In genomic region chr3:15521573-15521965, GRCh38 we compare ENCODE assay signal across 12 cellular contexts. TPM values are rescaled to one million over a fixed set of nuclear protein-coding genes. Genes with fewer than 3 reads are reported as not detected.
A peak's percentile ranks its signal among the peaks of the same experiment; 100 is the strongest.
DNase-seq lines count a peak whose midpoint lies in the region; ATAC-seq and TF ChIP-seq lines count a peak whose summit lies in the region.
"Had no signal": no experiment of that assay in that cellular context is flagged by ENCODE, and none has a peak within 500 bp of the region (broad histone marks: within the 10 kb centered on the region; RNA-seq: fewer than 3 reads in every experiment).

Gene COLQ (minus strand): TSS chr3:15521706. CDS start chr3:15521625, 81 bp downstream.

- H3K4me1 ChIP-seq in left ventricle myocardium inferior (peaks cover 55% of the 10 kb centered on the region), psoas muscle (peaks cover 53% of the 10 kb centered on the region)

- H3K4me1 Mint-ChIP-seq in activated CD4-positive, alpha-beta T cell treated with anti-CD3 and anti-CD28 coated beads, Interleukin-2, amount 10 ng/mL, durations not matched to agents 24 days and 14 days: peaks cover 23% of the 10 kb centered on the region
- peaks cover 11% of the 10 kb centered on the region for H3K4me1 Mint-ChIP-seq in T-helper 2 cell treated with Interferon-gamma antibody and Interleukin-4, amounts not matched to agents 5 μg/mL and 100 μg/mL, for 36 hours (ENCODE audit: low read depth)

- H3K9me3 ChIP-seq in left ventricle myocardium inferior (replicated peaks) (no peaks in the 10 kb centered on the region), psoas muscle (no peaks in the 10 kb centered on the region)
- H3K9me3 ChIP-seq: MG63 had no signal

- H3K9me3 Mint-ChIP-seq in activated CD4-positive, alpha-beta T cell treated with anti-CD3 and anti-CD28 coated beads, Interleukin-2, amount 10 ng/mL, durations not matched to agents 24 days and 14 days: no peaks in the 10 kb centered on the region
- H3K9me3 Mint-ChIP-seq in T-helper 2 cell treated with Interferon-gamma antibody and Interleukin-4, amounts not matched to agents 5 μg/mL and 100 μg/mL, for 36 hours: peaks cover 3% of the 10 kb centered on the region

- H3K36me3 ChIP-seq in left ventricle myocardium inferior: no peaks in the 10 kb centered on the region
- no peaks in the 10 kb centered on the region for H3K36me3 ChIP-seq in psoas muscle (ENCODE audit: insufficient read depth in 1 of 2, low read depth in 1 of 2)
- H3K36me3 ChIP-seq: MG63 had no signal

- peak within 1 kb of the TSS; percentile 48 for H3K4me3 ChIP-seq in left ventricle myocardium inferior
- H3K4me3 ChIP-seq in psoas muscle: peak within 1 kb of the TSS; percentile 61
- H3K4me3 ChIP-seq: MG63 had no signal

- peaks cover 4% of the 10 kb centered on the region for H3K27me3 Mint-ChIP-seq in activated CD4-positive, alpha-beta T cell treated with anti-CD3 and anti-CD28 coated beads, Interleukin-2, amount 10 ng/mL, durations not matched to agents 24 days and 14 days
- peaks cover 14% of the 10 kb centered on the region for H3K27me3 Mint-ChIP-seq in T-helper 2 cell treated with Interferon-gamma antibody and Interleukin-4, amounts not matched to agents 5 μg/mL and 100 μg/mL, for 36 hours (ENCODE audit: low read depth)

- H3K36me3 Mint-ChIP-seq in activated CD4-positive, alpha-beta T cell treated with anti-CD3 and anti-CD28 coated beads, Interleukin-2, amount 10 ng/mL, durations not matched to agents 24 days and 14 days (ENCODE audit: low read depth): no peaks in the 10 kb centered on the region
- peaks cover 5% of the 10 kb centered on the region for H3K36me3 Mint-ChIP-seq in T-helper 2 cell treated with Interferon-gamma antibody and Interleukin-4, amounts not matched to agents 5 μg/mL and 100 μg/mL, for 36 hours (ENCODE audit: low read depth)

- intact Hi-C loops in activated CD4-positive, alpha-beta T cell treated with anti-CD3 and anti-CD28 coated beads, Interleukin-2, amount 10 ng/mL, durations not matched to agents 24 days and 14 days (cut with micrococcal nuclease): no loop called here
- intact Hi-C loops in left ventricle myocardium inferior (cut with micrococcal nuclease) (no loop called here), psoas muscle (cut with DNase I) (loop anchor here (2.0 to 5.0 kb wide), 2 partner anchors 23 to 36 kb away; no protein-coding TSS in a partner anchor)

- no peak for DNase-seq in activated CD4-positive, alpha-beta T cell treated with anti-CD3 and anti-CD28 coated beads, Interleukin-2, amount 10 ng/mL, durations not matched to agents 24 days and 14 days
- DNase-seq in activated CD4-positive, alpha-beta T cell treated with anti-CD3 and anti-CD28 coated beads for 48 hours: no peak
- no peak for DNase-seq in T-helper 2 cell treated with Interferon-gamma antibody and Interleukin-4, amounts not matched to agents 5 μg/mL and 100 μg/mL, for 36 hours (ENCODE audit: low spot score)
- DNase-seq in left ventricle myocardium inferior: no peak
- DNase-seq in psoas muscle: no peak
- no peak for DNase-seq in omental fat pad (ENCODE audit: low spot score)
- DNase-seq: activated naive CD4-positive, alpha-beta T cell treated with Interleukin-2 at 50 U/mL for 16 hours; MG63; NCI-H524; SIG-M5 had no signal

- ATAC-seq in psoas muscle (peak; percentile 33 to 52 (median 38)), HG03135 (IDR thresholded peaks at IDR 0.05; ENCODE audit: unreplicated experiment) (no peak), GM21723 (IDR thresholded peaks at IDR 0.05; ENCODE audit: unreplicated experiment) (no peak), omental fat pad (ENCODE audit: low FRiP score) (no peak)

- TF ChIP-seq CTCF in left ventricle myocardium inferior (IDR thresholded peaks at IDR 0.05; ENCODE audit: borderline replicate concordance) (no peak), psoas muscle (IDR thresholded peaks at IDR 0.05) (no peak), omental fat pad (IDR thresholded peaks at IDR 0.05) (no peak)

- peak within 1 kb of the TSS; percentile 1 for H3K27ac Mint-ChIP-seq in activated CD4-positive, alpha-beta T cell treated with anti-CD3 and anti-CD28 coated beads, Interleukin-2, amount 10 ng/mL, durations not matched to agents 24 days and 14 days
- H3K27ac Mint-ChIP-seq in T-helper 2 cell treated with Interferon-gamma antibody and Interleukin-4, amounts not matched to agents 5 μg/mL and 100 μg/mL, for 36 hours: no peak within 1 kb of the TSS

- H3K27me3 ChIP-seq in left ventricle myocardium inferior (ENCODE audit: low read depth): no peaks in the 10 kb centered on the region
- H3K27me3 ChIP-seq in psoas muscle (ENCODE audit: insufficient read depth in 3 of 3, low read length in 2 of 3): no peaks in the 10 kb centered on the region
- H3K27me3 ChIP-seq: MG63 had no signal

- H3K27ac ChIP-seq in left ventricle myocardium inferior (replicated peaks) (peak within 1 kb of the TSS; percentile 76), psoas muscle (peak within 1 kb of the TSS; percentile 99)

- peak within 1 kb of the TSS; percentile 17 for H3K4me3 Mint-ChIP-seq in activated CD4-positive, alpha-beta T cell treated with anti-CD3 and anti-CD28 coated beads, Interleukin-2, amount 10 ng/mL, durations not matched to agents 24 days and 14 days
- H3K4me3 Mint-ChIP-seq in T-helper 2 cell treated with Interferon-gamma antibody and Interleukin-4, amounts not matched to agents 5 μg/mL and 100 μg/mL, for 36 hours: peak within 1 kb of the TSS; percentile 57

- WGBS in psoas muscle, 3 donors: 4 to 28% (median 26%) methylated on average over 5 to 6 of the region's 6 CpGs

RNA-seq across cellular contexts. Expression of gene COLQ, which starts in this region (rescaled TPM):
- total RNA-seq in activated CD4-positive, alpha-beta T cell treated with anti-CD3 and anti-CD28 coated beads, Interleukin-2, amount 10 ng/mL, durations not matched to agents 24 days and 14 days: 1.7 TPM in 2 replicates
- total RNA-seq in left ventricle myocardium inferior (14.9 TPM), psoas muscle (10 to 100 TPM in 2 of 4 donors, 1 to 10 TPM in 2; 4.6 to 18.2 (median 11.1) TPM), omental fat pad (1 to 10 TPM; 1.2 to 3.9 (median 1.9) TPM)
- polyA plus RNA-seq in psoas muscle: 10 to 100 TPM in 1 of 3 donors, 1 to 10 TPM in 2; 6.9 to 12.3 (median 9.7) TPM

Comparison
In these comparisons a context has a peak if more than half of its experiments do, and no peak if none do; other contexts are left out.
1. ATAC-seq: peak in psoas muscle (4 of 4); none in HG03135 (single experiment), GM21723 (single experiment) and omental fat pad (single experiment).
2. intact Hi-C loops: an anchor here in psoas muscle (2.0 to 5.0 kb wide); none called in activated CD4-positive, alpha-beta T cell treated with anti-CD3 and anti-CD28 coated beads, Interleukin-2, amount 10 ng/mL, durations not matched to agents 24 days and 14 days and left ventricle myocardium inferior.